Comparison of ENCODE assay signal across 11 cellular contexts in genomic region chr11:121652982-121653381, GRCh38.
DNase-seq lines count a peak whose midpoint lies in the region; ATAC-seq and TF ChIP-seq lines count a peak whose summit lies in the region.
"Had no signal": no experiment of that assay in that cellular context is flagged by ENCODE, and none has a peak within 500 bp of the region (broad histone marks: within the 10 kb centered on the region; RNA-seq: fewer than 3 reads in every experiment).

No MANE protein-coding gene starts in this region.

- peak; percentile 35 for TF ChIP-seq CTCF in epithelial cell of proximal tubule (conservative IDR thresholded peaks at IDR 0.05; ENCODE audit: low read depth, low read length)

- no peak overlapping the region for H3K4me3 ChIP-seq in epithelial cell of proximal tubule (ENCODE audit: low read depth, low read length)

- DNase-seq in DMS 273 (lab: John Stamatoyannopoulos, UW; ENCODE audit: unreplicated experiment) (peak; percentile 31), DMS 273 treated with DMSO at 0.1 percent for 48 hours (lab: John Stamatoyannopoulos, UW) (no peak), NCI-H2227 treated with DMSO at 0.1 percent for 48 hours (lab: John Stamatoyannopoulos, UW) (peak; percentile 62), epithelial cell of proximal tubule (ENCODE audit: low read depth) (no peak), putamen (ENCODE audit: low spot score) (peak; percentile 42), NCI-H226 (no peak)
- DNase-seq: 8988T; activated naive CD8-positive, alpha-beta T cell treated with anti-CD3 and anti-CD28 coated beads, Interleukin-2, amount 10 ng/mL, durations not matched to agents 7 days and 5 days; NCI-H510A treated with DMSO at 0.1 percent for 48 hours had no signal

- ATAC-seq in GM19328 (IDR thresholded peaks at IDR 0.05; ENCODE audit: unreplicated experiment) (no peak), GM18520 (IDR thresholded peaks at IDR 0.05; ENCODE audit: unreplicated experiment) (no peak)

Comparison
In these comparisons a context has a peak if more than half of its experiments do, and no peak if none do; other contexts are left out.
1. DNase-seq: peak in DMS 273 (single experiment), NCI-H2227 treated with DMSO at 0.1 percent for 48 hours (single experiment) and putamen (single experiment); none in DMS 273 treated with DMSO at 0.1 percent for 48 hours (single experiment), epithelial cell of proximal tubule (single experiment) and NCI-H226 (single experiment).